ENCODE assay signal across 7 cellular contexts in genomic region chr5:172772112-172772906, GRCh38. TPM values are rescaled to one million over a fixed set of nuclear protein-coding genes. Genes with fewer than 3 reads are reported as not detected.
DNase-seq lines count a peak whose midpoint lies in the region; ATAC-seq and TF ChIP-seq lines count a peak whose summit lies in the region.

No MANE protein-coding gene starts in this region.

- intact Hi-C loops in dendritic cell treated with granulocyte-macrophage colony-stimulating factor and Interleukin-4, amounts not matched to agents 40 ng/mL and 50 ng/mL, for 4 days (cut with micrococcal nuclease) = loop anchor here (1.0 to 5.0 kb wide), 4 partner anchors 26 to 115 kb away; no protein-coding TSS in a partner anchor
- intact Hi-C loops in right lobe of liver (cut with DNase I) = no loop called here

- H3K36me3 ChIP-seq in right lobe of liver = peaks cover 9 to 34% (median 25%) of the 10 kb centered on the region in 4 donors

- H3K27me3 Mint-ChIP-seq in dendritic cell treated with granulocyte-macrophage colony-stimulating factor and Interleukin-4, amounts not matched to agents 40 ng/mL and 50 ng/mL, for 4 days = no peaks in the 10 kb centered on the region

- peaks cover 39% of the 10 kb centered on the region for H3K36me3 Mint-ChIP-seq in dendritic cell treated with granulocyte-macrophage colony-stimulating factor and Interleukin-4, amounts not matched to agents 40 ng/mL and 50 ng/mL, for 4 days (ENCODE audit: low read depth)

- no peaks in the 10 kb centered on the region for H3K9me3 Mint-ChIP-seq in dendritic cell treated with granulocyte-macrophage colony-stimulating factor and Interleukin-4, amounts not matched to agents 40 ng/mL and 50 ng/mL, for 4 days

- peaks cover 73% of the 10 kb centered on the region for H3K4me1 Mint-ChIP-seq in dendritic cell treated with granulocyte-macrophage colony-stimulating factor and Interleukin-4, amounts not matched to agents 40 ng/mL and 50 ng/mL, for 4 days (ENCODE audit: low read depth)

- peak; percentile 26 for ATAC-seq in HG03060 (IDR thresholded peaks at IDR 0.05; ENCODE audit: low read depth, unreplicated experiment)
- ATAC-seq in right lobe of liver = peak; percentile 16 to 66 (median 40)

- H3K9me3 ChIP-seq in right lobe of liver = no peaks in the 10 kb centered on the region

- peak; percentile 84 for TF ChIP-seq POLR2A in right lobe of liver (IDR thresholded peaks at IDR 0.05)

- H3K27ac ChIP-seq in right lobe of liver = peak overlapping the region; percentile 99 to 100 (median 99)

- TF ChIP-seq CTCF in GM13977 (IDR thresholded peaks at IDR 0.05; ENCODE audit: extremely low read depth, insufficient read depth, missing control alignments) (peak; percentile 82), right lobe of liver (IDR thresholded peaks at IDR 0.05) (peak; percentile 76 to 81 (median 80))

- DNase-seq in GM13977 (ENCODE audit: low spot score) = peak; percentile 80
- peak; percentile 42 to 68 for DNase-seq in NCI-H526 (lab: John Stamatoyannopoulos, UW)
- DNase-seq in activated CD4-positive, alpha-beta T cell treated with anti-CD3 and anti-CD28 coated beads, Interleukin-2, amount 50 U/mL, for 1 hour = peak; percentile 83
- peak; percentile 95 to 98 (median 97) for DNase-seq in right lobe of liver
- DNase-seq in stimulated activated CD4-positive, alpha-beta T cell treated with anti-CD3 and anti-CD28 coated beads, Interleukin-4, amount 100 ng/mL, for 24 hours = peak; percentile 71

- H3K27ac Mint-ChIP-seq in dendritic cell treated with granulocyte-macrophage colony-stimulating factor and Interleukin-4, amounts not matched to agents 40 ng/mL and 50 ng/mL, for 4 days = peak overlapping the region; percentile 100

- peaks cover 0 to 69% (median 27%) of the 10 kb centered on the region in 4 donors for H3K4me1 ChIP-seq in right lobe of liver

- H3K27me3 ChIP-seq in right lobe of liver = no peaks in the 10 kb centered on the region

- peak overlapping the region; percentile 22 to 45 (median 43) for H3K4me3 ChIP-seq in right lobe of liver

- under 1% methylated on average over 18 of the region's 50 CpGs for WGBS in right lobe of liver (ENCODE audit: insufficient coverage, low coverage, low lambda C conversion rate, missing lambda C conversion rate)

- peak overlapping the region; percentile 92 for H3K4me3 Mint-ChIP-seq in dendritic cell treated with granulocyte-macrophage colony-stimulating factor and Interleukin-4, amounts not matched to agents 40 ng/mL and 50 ng/mL, for 4 days

- in situ Hi-C loops in GM13977 (cut with MboI; ENCODE audit: low pct_unique_long_range_greater_than_20kb, low sequenced_read_pairs, unreplicated experiment) = no loop called here

RNA-seq across cellular contexts. Expression of gene DUSP1, which starts 1.3 kb away (rescaled TPM):
- total RNA-seq in right lobe of liver = 100 to 1,000 TPM; 106 to 407 (median 232) TPM

Comparison
In these comparisons a context has a peak if more than half of its experiments do, and no peak if none do; other contexts are left out.
1. Peak in every context shown above with its lines: DNase-seq, ATAC-seq, H3K4me3 ChIP-seq and H3K27ac ChIP-seq.